In the genomic region with DNA sequence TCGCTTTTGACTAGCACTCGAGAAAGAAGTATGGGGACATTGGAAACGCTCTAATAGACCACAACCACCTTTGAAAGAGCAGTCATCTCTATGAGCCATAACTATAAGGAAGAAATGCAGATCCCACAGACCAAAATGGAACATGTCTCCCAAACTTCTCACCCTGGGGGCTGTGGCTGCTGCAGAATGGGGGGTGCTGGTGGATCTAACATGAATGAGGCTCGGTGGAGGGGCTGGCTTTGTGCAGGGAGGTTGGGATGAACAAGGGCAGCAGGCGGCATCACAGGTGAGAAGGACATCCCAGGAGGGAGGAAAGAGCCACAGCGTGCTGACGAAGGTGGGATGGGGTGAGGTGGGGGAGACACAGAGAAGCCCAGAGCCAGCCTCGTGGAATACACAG, we compare ENCODE assay signal across 17 cellular contexts. TPM values are rescaled to one million over a fixed set of nuclear protein-coding genes. Genes with fewer than 3 reads are reported as not detected.
DNase-seq lines count a peak whose midpoint lies in the region; ATAC-seq and TF ChIP-seq lines count a peak whose summit lies in the region.
"Had no signal": no experiment of that assay in that cellular context is flagged by ENCODE, and none has a peak within 500 bp of the region (broad histone marks: within the 10 kb centered on the region; RNA-seq: fewer than 3 reads in every experiment).

No MANE protein-coding gene starts in this region.

- peaks cover 5% of the 10 kb centered on the region for H3K27me3 Mint-ChIP-seq in CD4-positive, CD25-positive, alpha-beta regulatory T cell
- no peaks in the 10 kb centered on the region for H3K27me3 Mint-ChIP-seq in activated B cell treated with CpG ODN at 0.5 μM for 24 hours
- H3K27me3 Mint-ChIP-seq in natural killer cell treated with Interleukin-12 subunit alpha and Interleukin-12 subunit beta and Interleukin-15 and Interleukin-18, amount 100 ng/mL, for 72 hours: peaks cover 26 to 27% of the 10 kb centered on the region in 2 donors

- POLR2A ChIA-PET in activated B cell treated with CpG ODN at 0.5 μM for 24 hours (lab: Charles Lee): interaction anchor here (0.6 to 19.6 kb wide), 16 partner anchors 8 to 156 kb away, joined by 4 to 688 read pairs (median 13); a partner anchor contains a TSS

- no peak for TF ChIP-seq CTCF in activated B cell treated with CpG ODN at 0.5 μM for 24 hours (IDR thresholded peaks at IDR 0.05)

- H3K36me3 ChIP-seq in CD4-positive, CD25-positive, alpha-beta regulatory T cell (ENCODE audit: control insufficient read depth, insufficient read depth, low read length): no peaks in the 10 kb centered on the region
- H3K36me3 ChIP-seq: ascending aorta had no signal

- peak overlapping the region; percentile 97 for H3K4me3 ChIP-seq in CD4-positive, CD25-positive, alpha-beta regulatory T cell (ENCODE audit: low read depth, low read length)
- peak overlapping the region; percentile 65; the same call in 1 of the 2 replicates for H3K4me3 ChIP-seq in GM08714 (ENCODE audit: low read length)
- H3K4me3 ChIP-seq: ascending aorta had no signal

- CTCF ChIA-PET in activated B cell treated with CpG ODN at 0.5 μM for 24 hours (lab: Charles Lee): interaction anchor here (0.6 to 2.7 kb wide), 6 partner anchors 9 to 29 kb away, joined by 3 to 18 read pairs (median 10); no protein-coding TSS in a partner anchor

- no peaks in the 10 kb centered on the region for H3K27me3 ChIP-seq in CD4-positive, CD25-positive, alpha-beta regulatory T cell (ENCODE audit: control insufficient read depth, insufficient read depth, low read length)
- H3K27me3 ChIP-seq: ascending aorta had no signal

- intact Hi-C loops in activated B cell treated with CpG ODN at 0.5 μM for 24 hours (cut with micrococcal nuclease): loop anchor here (5.0 kb wide), 1 partner anchor 730 kb away; a partner anchor contains a TSS

- ATAC-seq in CD4-positive, CD25-positive, alpha-beta regulatory T cell (ENCODE audit: low read depth in 2 of 2): no peak
- no peak for ATAC-seq in activated B cell treated with CpG ODN at 0.5 μM for 24 hours (ENCODE audit: low read depth)
- no peak for ATAC-seq in natural killer cell treated with Interleukin-12 subunit alpha and Interleukin-12 subunit beta and Interleukin-15 and Interleukin-18, amount 100 ng/mL, for 72 hours
- no peak for ATAC-seq in GM19351 (IDR thresholded peaks at IDR 0.05; ENCODE audit: unreplicated experiment)
- ATAC-seq in GM19035 (IDR thresholded peaks at IDR 0.05; ENCODE audit: unreplicated experiment): no peak
- ATAC-seq: SK-N-SH treated with all-trans-retinoic acid at 6 μM for 48 hours had no signal

- H3K4me1 Mint-ChIP-seq in CD4-positive, CD25-positive, alpha-beta regulatory T cell: peaks cover 21 to 71% (median 45%) of the 10 kb centered on the region in 4 donors
- H3K4me1 Mint-ChIP-seq in activated B cell treated with CpG ODN at 0.5 μM for 24 hours: peaks cover 95% of the 10 kb centered on the region
- H3K4me1 Mint-ChIP-seq in natural killer cell treated with Interleukin-12 subunit alpha and Interleukin-12 subunit beta and Interleukin-15 and Interleukin-18, amount 100 ng/mL, for 72 hours (ENCODE audit: low read depth in 2 of 2): peaks cover 3 to 20% of the 10 kb centered on the region in 2 donors

- H3K9me3 ChIP-seq in CD4-positive, CD25-positive, alpha-beta regulatory T cell (ENCODE audit: control insufficient read depth in 2 of 2, low read length in 2 of 2): no peaks in the 10 kb centered on the region
- H3K9me3 ChIP-seq: ascending aorta had no signal

- peak overlapping the region; percentile 95 for H3K27ac ChIP-seq in CD4-positive, CD25-positive, alpha-beta regulatory T cell (ENCODE audit: insufficient read depth, low read length, poor library complexity, severe bottlenecking)
- H3K27ac ChIP-seq: ascending aorta had no signal

- no peak for DNase-seq in CD4-positive, CD25-positive, alpha-beta regulatory T cell
- DNase-seq in activated B cell treated with CpG ODN at 0.5 μM for 24 hours (peak; percentile 25), GOT3 (lab: John Stamatoyannopoulos, UW) (no peak)
- no peak for DNase-seq in natural killer cell treated with Interleukin-12 subunit alpha and Interleukin-12 subunit beta and Interleukin-15 and Interleukin-18, amount 100 ng/mL, for 72 hours (ENCODE audit: low spot score)
- DNase-seq: activated gamma-delta T cell, DMS153, endodermal cell, kidney had no signal

- peaks cover 60% of the 10 kb centered on the region for H3K4me1 ChIP-seq in CD4-positive, CD25-positive, alpha-beta regulatory T cell (ENCODE audit: control insufficient read depth, insufficient read depth, low read length, poor library complexity, severe bottlenecking)
- H3K4me1 ChIP-seq: ascending aorta had no signal

- peaks cover 0 to 6% (median 0%) of the 10 kb centered on the region in 7 donors for H3K9me3 Mint-ChIP-seq in CD4-positive, CD25-positive, alpha-beta regulatory T cell
- no peaks in the 10 kb centered on the region for H3K9me3 Mint-ChIP-seq in activated B cell treated with CpG ODN at 0.5 μM for 24 hours
- no peaks in the 10 kb centered on the region for H3K9me3 Mint-ChIP-seq in natural killer cell treated with Interleukin-12 subunit alpha and Interleukin-12 subunit beta and Interleukin-15 and Interleukin-18, amount 100 ng/mL, for 72 hours
- H3K9me3 Mint-ChIP-seq: endodermal cell had no signal

- H3K36me3 Mint-ChIP-seq in CD4-positive, CD25-positive, alpha-beta regulatory T cell: peaks cover 9% of the 10 kb centered on the region
- H3K36me3 Mint-ChIP-seq in activated B cell treated with CpG ODN at 0.5 μM for 24 hours (ENCODE audit: low read depth): no peaks in the 10 kb centered on the region
- H3K36me3 Mint-ChIP-seq in natural killer cell treated with Interleukin-12 subunit alpha and Interleukin-12 subunit beta and Interleukin-15 and Interleukin-18, amount 100 ng/mL, for 72 hours: no peaks in the 10 kb centered on the region

- H3K4me3 Mint-ChIP-seq in CD4-positive, CD25-positive, alpha-beta regulatory T cell: peak overlapping the region; percentile 91 to 98 (median 93)
- H3K4me3 Mint-ChIP-seq in activated B cell treated with CpG ODN at 0.5 μM for 24 hours: peak overlapping the region; percentile 84
- H3K4me3 Mint-ChIP-seq in natural killer cell treated with Interleukin-12 subunit alpha and Interleukin-12 subunit beta and Interleukin-15 and Interleukin-18, amount 100 ng/mL, for 72 hours: peak overlapping the region; percentile 78
- H3K4me3 Mint-ChIP-seq: endodermal cell had no signal

- H3K27ac Mint-ChIP-seq in CD4-positive, CD25-positive, alpha-beta regulatory T cell: peak overlapping the region; percentile 94 to 99 (median 95)
- H3K27ac Mint-ChIP-seq in activated B cell treated with CpG ODN at 0.5 μM for 24 hours: peak overlapping the region; percentile 94
- H3K27ac Mint-ChIP-seq in natural killer cell treated with Interleukin-12 subunit alpha and Interleukin-12 subunit beta and Interleukin-15 and Interleukin-18, amount 100 ng/mL, for 72 hours: no peak overlapping the region
- H3K27ac Mint-ChIP-seq: endodermal cell had no signal

RNA-seq across cellular contexts. Expression of a gene that starts 10.5 kb away (rescaled TPM):
- 40.8 TPM for total RNA-seq in CD4-positive, CD25-positive, alpha-beta regulatory T cell
- polyA plus RNA-seq in CD4-positive, CD25-positive, alpha-beta regulatory T cell: 10 to 100 TPM; 52.7 to 97.3 (median 79.0) TPM
- 26.2 and 28.9 TPM in 2 replicates for total RNA-seq in activated B cell treated with CpG ODN at 0.5 μM for 24 hours
- under 1 TPM in 1 of 2 donors, not detected in 1; 0.17 TPM for total RNA-seq in natural killer cell treated with Interleukin-12 subunit alpha and Interleukin-12 subunit beta and Interleukin-15 and Interleukin-18, amount 100 ng/mL, for 72 hours
- total RNA-seq: ascending aorta, cerebellum, endodermal cell, LHCN-M2 had no signal
- polyA plus RNA-seq: BJ had no signal

RNA-seq across cellular contexts. Expression of a gene that starts 45.4 kb away (rescaled TPM):
- total RNA-seq in CD4-positive, CD25-positive, alpha-beta regulatory T cell: not detected
- not detected for polyA plus RNA-seq in CD4-positive, CD25-positive, alpha-beta regulatory T cell
- not detected in 2 replicates for total RNA-seq in activated B cell treated with CpG ODN at 0.5 μM for 24 hours
- not detected for total RNA-seq in natural killer cell treated with Interleukin-12 subunit alpha and Interleukin-12 subunit beta and Interleukin-15 and Interleukin-18, amount 100 ng/mL, for 72 hours
- total RNA-seq: ascending aorta, cerebellum, endodermal cell, HT-29, LHCN-M2 had no signal
- polyA plus RNA-seq: BJ had no signal

Comparison
In these comparisons a context has a peak if more than half of its experiments do, and no peak if none do; other contexts are left out.
1. H3K27ac Mint-ChIP-seq: peak in CD4-positive, CD25-positive, alpha-beta regulatory T cell (3 of 3) and activated B cell treated with CpG ODN at 0.5 μM for 24 hours (single experiment); none in natural killer cell treated with Interleukin-12 subunit alpha and Interleukin-12 subunit beta and Interleukin-15 and Interleukin-18, amount 100 ng/mL, for 72 hours (0 of 2).
2. RNA of a gene that starts 10.5 kb away (total RNA-seq): 40.8 TPM in CD4-positive, CD25-positive, alpha-beta regulatory T cell (single experiment) and 26.2 to 28.9 TPM in activated B cell treated with CpG ODN at 0.5 μM for 24 hours; 0.17 TPM in natural killer cell treated with Interleukin-12 subunit alpha and Interleukin-12 subunit beta and Interleukin-15 and Interleukin-18, amount 100 ng/mL, for 72 hours; every median in the first group is over 10 times any median in the second.
3. Peak in every context shown above with its lines, with median percentiles within 50 percentile points of each other: H3K4me3 Mint-ChIP-seq.